1 cellular context compared by ENCODE assay signal in genomic region chr20:36234771-36235320, GRCh38.
A peak's percentile ranks its signal among the peaks of the same experiment; 100 is the strongest.
TF ChIP-seq lines count a peak whose summit lies in the region.

No MANE protein-coding gene starts in this region.

TF ChIP-seq in K562, 482 proteins besides CTCF, POLR2A, EP300 and RAD21 (continued from another document):
- TF ChIP-seq, protein P1, sequence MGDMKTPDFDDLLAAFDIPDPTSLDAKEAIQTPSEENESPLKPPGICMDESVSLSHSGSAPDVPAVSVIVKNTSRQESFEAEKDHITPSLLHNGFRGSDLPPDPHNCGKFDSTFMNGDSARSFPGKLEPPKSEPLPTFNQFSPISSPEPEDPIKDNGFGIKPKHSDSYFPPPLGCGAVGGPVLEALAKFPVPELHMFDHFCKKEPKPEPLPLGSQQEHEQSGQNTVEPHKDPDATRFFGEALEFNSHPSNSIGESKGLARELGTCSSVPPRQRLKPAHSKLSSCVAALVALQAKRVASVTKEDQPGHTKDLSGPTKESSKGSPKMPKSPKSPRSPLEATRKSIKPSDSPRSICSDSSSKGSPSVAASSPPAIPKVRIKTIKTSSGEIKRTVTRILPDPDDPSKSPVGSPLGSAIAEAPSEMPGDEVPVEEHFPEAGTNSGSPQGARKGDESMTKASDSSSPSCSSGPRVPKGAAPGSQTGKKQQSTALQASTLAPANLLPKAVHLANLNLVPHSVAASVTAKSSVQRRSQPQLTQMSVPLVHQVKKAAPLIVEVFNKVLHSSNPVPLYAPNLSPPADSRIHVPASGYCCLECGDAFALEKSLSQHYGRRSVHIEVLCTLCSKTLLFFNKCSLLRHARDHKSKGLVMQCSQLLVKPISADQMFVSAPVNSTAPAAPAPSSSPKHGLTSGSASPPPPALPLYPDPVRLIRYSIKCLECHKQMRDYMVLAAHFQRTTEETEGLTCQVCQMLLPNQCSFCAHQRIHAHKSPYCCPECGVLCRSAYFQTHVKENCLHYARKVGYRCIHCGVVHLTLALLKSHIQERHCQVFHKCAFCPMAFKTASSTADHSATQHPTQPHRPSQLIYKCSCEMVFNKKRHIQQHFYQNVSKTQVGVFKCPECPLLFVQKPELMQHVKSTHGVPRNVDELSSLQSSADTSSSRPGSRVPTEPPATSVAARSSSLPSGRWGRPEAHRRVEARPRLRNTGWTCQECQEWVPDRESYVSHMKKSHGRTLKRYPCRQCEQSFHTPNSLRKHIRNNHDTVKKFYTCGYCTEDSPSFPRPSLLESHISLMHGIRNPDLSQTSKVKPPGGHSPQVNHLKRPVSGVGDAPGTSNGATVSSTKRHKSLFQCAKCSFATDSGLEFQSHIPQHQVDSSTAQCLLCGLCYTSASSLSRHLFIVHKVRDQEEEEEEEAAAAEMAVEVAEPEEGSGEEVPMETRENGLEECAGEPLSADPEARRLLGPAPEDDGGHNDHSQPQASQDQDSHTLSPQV (IDR thresholded peaks at IDR 0.05), result no peak
- TF ChIP-seq ZSCAN29 (IDR thresholded peaks at IDR 0.05), result no peak
- no peak for TF ChIP-seq TCFL5 (CRISPR knock-in tag; conservative IDR thresholded peaks at IDR 0.05)
- no peak for TF ChIP-seq TAF1 (IDR thresholded peaks at IDR 0.05; ENCODE audit: control insufficient read depth, extremely low read depth, insufficient read depth, low read length, severe bottlenecking)
- TF ChIP-seq POLR2G (IDR thresholded peaks at IDR 0.05; ENCODE audit: low read depth, low read length), result no peak
- no peak for TF ChIP-seq RB1 (IDR thresholded peaks at IDR 0.05; ENCODE audit: low read depth)
- TF ChIP-seq STAT5A (IDR thresholded peaks at IDR 0.05; ENCODE audit: borderline replicate concordance, low read length), result no peak
- TF ChIP-seq GATAD2B (IDR thresholded peaks at IDR 0.05; ENCODE audit: borderline replicate concordance), result no peak
- TF ChIP-seq ZNF668 (CRISPR knock-in tag; IDR thresholded peaks at IDR 0.05), result no peak
- TF ChIP-seq SMAD4 (CRISPR knock-in tag; conservative IDR thresholded peaks at IDR 0.05), result peak; percentile 59; the same call in 1 of the 2 replicates
- no peak for TF ChIP-seq SRSF1 (IDR thresholded peaks at IDR 0.05; ENCODE audit: low read depth, low read length)
- TF ChIP-seq NFE2 (IDR thresholded peaks at IDR 0.05; ENCODE audit: low read depth), result no peak
- TF ChIP-seq KDM5B (IDR thresholded peaks at IDR 0.05; ENCODE audit: insufficient replicate concordance, low read depth, low read length), result no peak
- no peak for TF ChIP-seq MED1 (CRISPR knock-in tag; IDR thresholded peaks at IDR 0.05; ENCODE audit: borderline replicate concordance)
- no peak for TF ChIP-seq MAFK (IDR thresholded peaks at IDR 0.05; ENCODE audit: low read length)
- 0 out of 2 replicates have a peak, but pooled peaks have one; percentile 16 for TF ChIP-seq TCF3 (CRISPR knock-in tag; IDR thresholded peaks at IDR 0.05)
- peak; percentile 49 for TF ChIP-seq CBFA2T2 (conservative IDR thresholded peaks at IDR 0.05)
- TF ChIP-seq STAT6 (CRISPR knock-in tag; IDR thresholded peaks at IDR 0.05), result no peak
- TF ChIP-seq TRIM25 (IDR thresholded peaks at IDR 0.05; ENCODE audit: borderline replicate concordance), result no peak
- TF ChIP-seq PHB (CRISPR knock-in tag; IDR thresholded peaks at IDR 0.05), result no peak
- TF ChIP-seq SLC30A9 (CRISPR knock-in tag; IDR thresholded peaks at IDR 0.05), result no peak
